1 cellular context compared by ENCODE assay signal in the genomic region with DNA sequence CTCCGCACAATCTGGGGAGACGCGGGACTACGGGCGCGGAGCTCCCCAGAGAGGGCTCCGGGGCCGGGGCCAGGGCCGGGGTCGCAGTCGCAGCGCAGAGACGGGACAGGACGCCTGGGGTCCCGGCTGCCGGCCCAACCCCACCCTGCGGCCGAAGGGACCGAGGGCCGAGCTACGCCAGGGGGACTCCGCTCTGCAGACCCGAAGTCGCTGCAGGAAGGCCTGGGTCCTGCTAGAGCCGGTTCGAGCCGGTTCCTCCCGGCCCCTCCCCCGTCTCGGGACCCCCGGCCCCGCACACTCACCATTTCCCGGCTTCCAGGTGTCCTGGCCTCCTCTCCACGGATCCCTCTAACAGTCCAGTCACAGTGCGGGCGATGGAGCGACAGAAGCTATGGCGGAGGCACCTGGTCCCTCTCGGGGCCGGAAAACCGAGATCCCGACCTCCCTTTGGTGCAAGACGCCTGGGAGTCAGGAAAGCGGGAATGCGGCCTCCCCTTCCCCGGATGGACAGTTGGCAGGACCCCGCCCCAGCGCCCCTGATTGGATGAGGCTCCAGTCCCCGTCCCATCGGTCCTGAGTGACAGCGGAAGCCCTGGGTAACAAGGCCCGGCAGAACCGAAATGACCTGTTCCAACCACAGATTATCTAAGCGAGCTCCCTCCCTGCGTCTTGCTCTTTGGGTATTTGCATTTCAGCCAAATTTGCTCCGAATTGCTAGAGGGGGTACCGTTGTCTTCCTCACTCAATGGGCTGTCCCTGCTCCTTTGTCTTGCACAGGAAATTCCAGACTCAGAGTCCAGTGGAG.
TF ChIP-seq lines count a peak whose summit lies in the region.

A gene (minus strand): TSS at position 481 of the 805 bp plus-strand sequence. CDS start 176 bp downstream, at position 305.

TF ChIP-seq in HepG2, 621 proteins besides CTCF, POLR2A, EP300 and RAD21 (continued from another document and continues in another):
- TF ChIP-seq, protein P1, sequence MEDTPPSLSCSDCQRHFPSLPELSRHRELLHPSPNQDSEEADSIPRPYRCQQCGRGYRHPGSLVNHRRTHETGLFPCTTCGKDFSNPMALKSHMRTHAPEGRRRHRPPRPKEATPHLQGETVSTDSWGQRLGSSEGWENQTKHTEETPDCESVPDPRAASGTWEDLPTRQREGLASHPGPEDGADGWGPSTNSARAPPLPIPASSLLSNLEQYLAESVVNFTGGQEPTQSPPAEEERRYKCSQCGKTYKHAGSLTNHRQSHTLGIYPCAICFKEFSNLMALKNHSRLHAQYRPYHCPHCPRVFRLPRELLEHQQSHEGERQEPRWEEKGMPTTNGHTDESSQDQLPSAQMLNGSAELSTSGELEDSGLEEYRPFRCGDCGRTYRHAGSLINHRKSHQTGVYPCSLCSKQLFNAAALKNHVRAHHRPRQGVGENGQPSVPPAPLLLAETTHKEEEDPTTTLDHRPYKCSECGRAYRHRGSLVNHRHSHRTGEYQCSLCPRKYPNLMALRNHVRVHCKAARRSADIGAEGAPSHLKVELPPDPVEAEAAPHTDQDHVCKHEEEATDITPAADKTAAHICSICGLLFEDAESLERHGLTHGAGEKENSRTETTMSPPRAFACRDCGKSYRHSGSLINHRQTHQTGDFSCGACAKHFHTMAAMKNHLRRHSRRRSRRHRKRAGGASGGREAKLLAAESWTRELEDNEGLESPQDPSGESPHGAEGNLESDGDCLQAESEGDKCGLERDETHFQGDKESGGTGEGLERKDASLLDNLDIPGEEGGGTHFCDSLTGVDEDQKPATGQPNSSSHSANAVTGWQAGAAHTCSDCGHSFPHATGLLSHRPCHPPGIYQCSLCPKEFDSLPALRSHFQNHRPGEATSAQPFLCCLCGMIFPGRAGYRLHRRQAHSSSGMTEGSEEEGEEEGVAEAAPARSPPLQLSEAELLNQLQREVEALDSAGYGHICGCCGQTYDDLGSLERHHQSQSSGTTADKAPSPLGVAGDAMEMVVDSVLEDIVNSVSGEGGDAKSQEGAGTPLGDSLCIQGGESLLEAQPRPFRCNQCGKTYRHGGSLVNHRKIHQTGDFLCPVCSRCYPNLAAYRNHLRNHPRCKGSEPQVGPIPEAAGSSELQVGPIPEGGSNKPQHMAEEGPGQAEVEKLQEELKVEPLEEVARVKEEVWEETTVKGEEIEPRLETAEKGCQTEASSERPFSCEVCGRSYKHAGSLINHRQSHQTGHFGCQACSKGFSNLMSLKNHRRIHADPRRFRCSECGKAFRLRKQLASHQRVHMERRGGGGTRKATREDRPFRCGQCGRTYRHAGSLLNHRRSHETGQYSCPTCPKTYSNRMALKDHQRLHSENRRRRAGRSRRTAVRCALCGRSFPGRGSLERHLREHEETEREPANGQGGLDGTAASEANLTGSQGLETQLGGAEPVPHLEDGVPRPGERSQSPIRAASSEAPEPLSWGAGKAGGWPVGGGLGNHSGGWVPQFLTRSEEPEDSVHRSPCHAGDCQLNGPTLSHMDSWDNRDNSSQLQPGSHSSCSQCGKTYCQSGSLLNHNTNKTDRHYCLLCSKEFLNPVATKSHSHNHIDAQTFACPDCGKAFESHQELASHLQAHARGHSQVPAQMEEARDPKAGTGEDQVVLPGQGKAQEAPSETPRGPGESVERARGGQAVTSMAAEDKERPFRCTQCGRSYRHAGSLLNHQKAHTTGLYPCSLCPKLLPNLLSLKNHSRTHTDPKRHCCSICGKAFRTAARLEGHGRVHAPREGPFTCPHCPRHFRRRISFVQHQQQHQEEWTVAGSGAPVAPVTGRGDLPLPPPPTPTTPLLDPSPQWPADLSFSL (CRISPR knock-in tag; IDR thresholded peaks at IDR 0.05) = no peak
- no peak for TF ChIP-seq ZKSCAN5 (CRISPR knock-in tag; IDR thresholded peaks at IDR 0.05)
- peak; percentile 61; the same call in 1 of the 2 replicates for TF ChIP-seq GLI4 (CRISPR knock-in tag; IDR thresholded peaks at IDR 0.05; ENCODE audit: borderline replicate concordance)
- no peak for TF ChIP-seq RFXANK (CRISPR knock-in tag; IDR thresholded peaks at IDR 0.05)
- TF ChIP-seq, protein P2, sequence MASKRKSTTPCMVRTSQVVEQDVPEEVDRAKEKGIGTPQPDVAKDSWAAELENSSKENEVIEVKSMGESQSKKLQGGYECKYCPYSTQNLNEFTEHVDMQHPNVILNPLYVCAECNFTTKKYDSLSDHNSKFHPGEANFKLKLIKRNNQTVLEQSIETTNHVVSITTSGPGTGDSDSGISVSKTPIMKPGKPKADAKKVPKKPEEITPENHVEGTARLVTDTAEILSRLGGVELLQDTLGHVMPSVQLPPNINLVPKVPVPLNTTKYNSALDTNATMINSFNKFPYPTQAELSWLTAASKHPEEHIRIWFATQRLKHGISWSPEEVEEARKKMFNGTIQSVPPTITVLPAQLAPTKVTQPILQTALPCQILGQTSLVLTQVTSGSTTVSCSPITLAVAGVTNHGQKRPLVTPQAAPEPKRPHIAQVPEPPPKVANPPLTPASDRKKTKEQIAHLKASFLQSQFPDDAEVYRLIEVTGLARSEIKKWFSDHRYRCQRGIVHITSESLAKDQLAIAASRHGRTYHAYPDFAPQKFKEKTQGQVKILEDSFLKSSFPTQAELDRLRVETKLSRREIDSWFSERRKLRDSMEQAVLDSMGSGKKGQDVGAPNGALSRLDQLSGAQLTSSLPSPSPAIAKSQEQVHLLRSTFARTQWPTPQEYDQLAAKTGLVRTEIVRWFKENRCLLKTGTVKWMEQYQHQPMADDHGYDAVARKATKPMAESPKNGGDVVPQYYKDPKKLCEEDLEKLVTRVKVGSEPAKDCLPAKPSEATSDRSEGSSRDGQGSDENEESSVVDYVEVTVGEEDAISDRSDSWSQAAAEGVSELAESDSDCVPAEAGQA (IDR thresholded peaks at IDR 0.05; ENCODE audit: low read depth) = no peak
- TF ChIP-seq, protein P2 (CRISPR knock-in tag; IDR thresholded peaks at IDR 0.05; ENCODE audit: borderline replicate concordance) = peak; percentile 15; the same call in 1 of the 2 replicates
- TF ChIP-seq PLRG1 (conservative IDR thresholded peaks at IDR 0.05) = no peak
- TF ChIP-seq TOPORS (CRISPR knock-in tag; IDR thresholded peaks at IDR 0.05) = 0 out of 2 replicates have a peak, but pooled peaks have one; percentile 30
- peak; percentile 70; the same call in 1 of the 2 replicates for TF ChIP-seq ZNF121 (CRISPR knock-in tag; IDR thresholded peaks at IDR 0.05)
- no peak for TF ChIP-seq ZNF383 (CRISPR knock-in tag; IDR thresholded peaks at IDR 0.05; ENCODE audit: borderline replicate concordance)
- TF ChIP-seq JUND (CRISPR knock-in tag; IDR thresholded peaks at IDR 0.05) = no peak
- peak; percentile 54; the same call in 1 of the 2 replicates for TF ChIP-seq NFKB2 (CRISPR knock-in tag; IDR thresholded peaks at IDR 0.05; ENCODE audit: borderline replicate concordance)
- TF ChIP-seq, protein P3, sequence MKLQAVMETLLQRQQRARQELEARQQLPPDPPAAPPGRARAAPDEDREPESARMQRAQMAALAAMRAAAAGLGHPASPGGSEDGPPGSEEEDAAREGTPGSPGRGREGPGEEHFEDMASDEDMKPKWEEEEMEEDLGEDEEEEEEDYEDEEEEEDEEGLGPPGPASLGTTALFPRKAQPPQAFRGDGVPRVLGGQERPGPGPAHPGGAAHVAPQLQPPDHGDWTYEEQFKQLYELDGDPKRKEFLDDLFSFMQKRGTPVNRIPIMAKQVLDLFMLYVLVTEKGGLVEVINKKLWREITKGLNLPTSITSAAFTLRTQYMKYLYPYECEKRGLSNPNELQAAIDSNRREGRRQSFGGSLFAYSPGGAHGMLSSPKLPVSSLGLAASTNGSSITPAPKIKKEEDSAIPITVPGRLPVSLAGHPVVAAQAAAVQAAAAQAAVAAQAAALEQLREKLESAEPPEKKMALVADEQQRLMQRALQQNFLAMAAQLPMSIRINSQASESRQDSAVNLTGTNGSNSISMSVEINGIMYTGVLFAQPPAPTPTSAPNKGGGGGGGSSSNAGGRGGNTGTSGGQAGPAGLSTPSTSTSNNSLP (IDR thresholded peaks at IDR 0.05; ENCODE audit: low read depth, low read length) = no peak
- no peak for TF ChIP-seq DPF2 (CRISPR knock-in tag; IDR thresholded peaks at IDR 0.05; ENCODE audit: borderline replicate concordance, low read depth)
- TF ChIP-seq YY1 (IDR thresholded peaks at IDR 0.05; ENCODE audit: insufficient read depth, insufficient replicate concordance, low read depth, low read length) = peak; percentile 69
- no peak; the same call in 1 of the 2 replicates for TF ChIP-seq RBAK (CRISPR knock-in tag; IDR thresholded peaks at IDR 0.05)
- TF ChIP-seq YEATS2 (CRISPR knock-in tag; IDR thresholded peaks at IDR 0.05; ENCODE audit: borderline replicate concordance) = peak; percentile 70; the same call in 1 of the 2 replicates
- no peak for TF ChIP-seq SNRNP70 (IDR thresholded peaks at IDR 0.05; ENCODE audit: low read depth, low read length)
- TF ChIP-seq ZNF598 (CRISPR knock-in tag; IDR thresholded peaks at IDR 0.05; ENCODE audit: borderline replicate concordance) = 0 out of 2 replicates have a peak, but pooled peaks have one; percentile 25
- TF ChIP-seq, protein P4, sequence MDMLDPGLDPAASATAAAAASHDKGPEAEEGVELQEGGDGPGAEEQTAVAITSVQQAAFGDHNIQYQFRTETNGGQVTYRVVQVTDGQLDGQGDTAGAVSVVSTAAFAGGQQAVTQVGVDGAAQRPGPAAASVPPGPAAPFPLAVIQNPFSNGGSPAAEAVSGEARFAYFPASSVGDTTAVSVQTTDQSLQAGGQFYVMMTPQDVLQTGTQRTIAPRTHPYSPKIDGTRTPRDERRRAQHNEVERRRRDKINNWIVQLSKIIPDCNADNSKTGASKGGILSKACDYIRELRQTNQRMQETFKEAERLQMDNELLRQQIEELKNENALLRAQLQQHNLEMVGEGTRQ (IDR thresholded peaks at IDR 0.05; ENCODE audit: low read depth, low read length) = no peak
- TF ChIP-seq, protein P4 (CRISPR knock-in tag; IDR thresholded peaks at IDR 0.05; ENCODE audit: borderline replicate concordance) = no peak
- no peak; the same call in 1 of the 2 replicates for TF ChIP-seq HOXA9 (CRISPR knock-in tag; IDR thresholded peaks at IDR 0.05; ENCODE audit: borderline replicate concordance)
- TF ChIP-seq KLF12 (CRISPR knock-in tag; IDR thresholded peaks at IDR 0.05; ENCODE audit: borderline replicate concordance) = no peak
- TF ChIP-seq, protein P5, sequence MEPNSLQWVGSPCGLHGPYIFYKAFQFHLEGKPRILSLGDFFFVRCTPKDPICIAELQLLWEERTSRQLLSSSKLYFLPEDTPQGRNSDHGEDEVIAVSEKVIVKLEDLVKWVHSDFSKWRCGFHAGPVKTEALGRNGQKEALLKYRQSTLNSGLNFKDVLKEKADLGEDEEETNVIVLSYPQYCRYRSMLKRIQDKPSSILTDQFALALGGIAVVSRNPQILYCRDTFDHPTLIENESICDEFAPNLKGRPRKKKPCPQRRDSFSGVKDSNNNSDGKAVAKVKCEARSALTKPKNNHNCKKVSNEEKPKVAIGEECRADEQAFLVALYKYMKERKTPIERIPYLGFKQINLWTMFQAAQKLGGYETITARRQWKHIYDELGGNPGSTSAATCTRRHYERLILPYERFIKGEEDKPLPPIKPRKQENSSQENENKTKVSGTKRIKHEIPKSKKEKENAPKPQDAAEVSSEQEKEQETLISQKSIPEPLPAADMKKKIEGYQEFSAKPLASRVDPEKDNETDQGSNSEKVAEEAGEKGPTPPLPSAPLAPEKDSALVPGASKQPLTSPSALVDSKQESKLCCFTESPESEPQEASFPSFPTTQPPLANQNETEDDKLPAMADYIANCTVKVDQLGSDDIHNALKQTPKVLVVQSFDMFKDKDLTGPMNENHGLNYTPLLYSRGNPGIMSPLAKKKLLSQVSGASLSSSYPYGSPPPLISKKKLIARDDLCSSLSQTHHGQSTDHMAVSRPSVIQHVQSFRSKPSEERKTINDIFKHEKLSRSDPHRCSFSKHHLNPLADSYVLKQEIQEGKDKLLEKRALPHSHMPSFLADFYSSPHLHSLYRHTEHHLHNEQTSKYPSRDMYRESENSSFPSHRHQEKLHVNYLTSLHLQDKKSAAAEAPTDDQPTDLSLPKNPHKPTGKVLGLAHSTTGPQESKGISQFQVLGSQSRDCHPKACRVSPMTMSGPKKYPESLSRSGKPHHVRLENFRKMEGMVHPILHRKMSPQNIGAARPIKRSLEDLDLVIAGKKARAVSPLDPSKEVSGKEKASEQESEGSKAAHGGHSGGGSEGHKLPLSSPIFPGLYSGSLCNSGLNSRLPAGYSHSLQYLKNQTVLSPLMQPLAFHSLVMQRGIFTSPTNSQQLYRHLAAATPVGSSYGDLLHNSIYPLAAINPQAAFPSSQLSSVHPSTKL (CRISPR knock-in tag; IDR thresholded peaks at IDR 0.05) = no peak
- TF ChIP-seq TAF15 (IDR thresholded peaks at IDR 0.05; ENCODE audit: low read depth, low read length, poor library complexity, severe bottlenecking) = no peak
